Comparison of ENCODE assay signal across 1 cellular context in genomic region chr6:116680880-116681672, GRCh38.
TF ChIP-seq lines count a peak whose summit lies in the region.

Gene KPNA5 (plus strand): TSS chr6:116681211. CDS start chr6:116681335, 124 bp downstream.

TF ChIP-seq in HepG2, 621 proteins besides CTCF, POLR2A, EP300 and RAD21 (continued from another document and continues in another):
- TF ChIP-seq LRRFIP1 (CRISPR knock-in tag; conservative IDR thresholded peaks at IDR 0.05): no peak
- TF ChIP-seq NKX3-1 (CRISPR knock-in tag; IDR thresholded peaks at IDR 0.05): peak; percentile 81; the same call in 1 of the 2 replicates
- TF ChIP-seq NFIB (CRISPR knock-in tag; IDR thresholded peaks at IDR 0.05; ENCODE audit: borderline replicate concordance): no peak
- TF ChIP-seq CBX1 (IDR thresholded peaks at IDR 0.05; ENCODE audit: low read depth): peak; percentile 41
- 0 out of 2 replicates have a peak, but pooled peaks have one; percentile 43 for TF ChIP-seq SNAPC5 (CRISPR knock-in tag; IDR thresholded peaks at IDR 0.05; ENCODE audit: borderline replicate concordance)
- peak; percentile 97; the same call in 1 of the 2 replicates for TF ChIP-seq DMAP1 (CRISPR knock-in tag; IDR thresholded peaks at IDR 0.05)
- no peak; the same call in 1 of the 2 replicates for TF ChIP-seq ZSCAN9 (CRISPR knock-in tag; IDR thresholded peaks at IDR 0.05; ENCODE audit: borderline replicate concordance)
- TF ChIP-seq NR1H2 (CRISPR knock-in tag; IDR thresholded peaks at IDR 0.05; ENCODE audit: borderline replicate concordance, low read depth): no peak
- TF ChIP-seq SNAI1 (CRISPR knock-in tag; IDR thresholded peaks at IDR 0.05; ENCODE audit: borderline replicate concordance): peak; percentile 77; the same call in 1 of the 2 replicates
- TF ChIP-seq, protein P1, sequence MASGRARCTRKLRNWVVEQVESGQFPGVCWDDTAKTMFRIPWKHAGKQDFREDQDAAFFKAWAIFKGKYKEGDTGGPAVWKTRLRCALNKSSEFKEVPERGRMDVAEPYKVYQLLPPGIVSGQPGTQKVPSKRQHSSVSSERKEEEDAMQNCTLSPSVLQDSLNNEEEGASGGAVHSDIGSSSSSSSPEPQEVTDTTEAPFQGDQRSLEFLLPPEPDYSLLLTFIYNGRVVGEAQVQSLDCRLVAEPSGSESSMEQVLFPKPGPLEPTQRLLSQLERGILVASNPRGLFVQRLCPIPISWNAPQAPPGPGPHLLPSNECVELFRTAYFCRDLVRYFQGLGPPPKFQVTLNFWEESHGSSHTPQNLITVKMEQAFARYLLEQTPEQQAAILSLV (CRISPR knock-in tag; IDR thresholded peaks at IDR 0.05; ENCODE audit: borderline replicate concordance): peak; percentile 83
- TF ChIP-seq, protein P2, sequence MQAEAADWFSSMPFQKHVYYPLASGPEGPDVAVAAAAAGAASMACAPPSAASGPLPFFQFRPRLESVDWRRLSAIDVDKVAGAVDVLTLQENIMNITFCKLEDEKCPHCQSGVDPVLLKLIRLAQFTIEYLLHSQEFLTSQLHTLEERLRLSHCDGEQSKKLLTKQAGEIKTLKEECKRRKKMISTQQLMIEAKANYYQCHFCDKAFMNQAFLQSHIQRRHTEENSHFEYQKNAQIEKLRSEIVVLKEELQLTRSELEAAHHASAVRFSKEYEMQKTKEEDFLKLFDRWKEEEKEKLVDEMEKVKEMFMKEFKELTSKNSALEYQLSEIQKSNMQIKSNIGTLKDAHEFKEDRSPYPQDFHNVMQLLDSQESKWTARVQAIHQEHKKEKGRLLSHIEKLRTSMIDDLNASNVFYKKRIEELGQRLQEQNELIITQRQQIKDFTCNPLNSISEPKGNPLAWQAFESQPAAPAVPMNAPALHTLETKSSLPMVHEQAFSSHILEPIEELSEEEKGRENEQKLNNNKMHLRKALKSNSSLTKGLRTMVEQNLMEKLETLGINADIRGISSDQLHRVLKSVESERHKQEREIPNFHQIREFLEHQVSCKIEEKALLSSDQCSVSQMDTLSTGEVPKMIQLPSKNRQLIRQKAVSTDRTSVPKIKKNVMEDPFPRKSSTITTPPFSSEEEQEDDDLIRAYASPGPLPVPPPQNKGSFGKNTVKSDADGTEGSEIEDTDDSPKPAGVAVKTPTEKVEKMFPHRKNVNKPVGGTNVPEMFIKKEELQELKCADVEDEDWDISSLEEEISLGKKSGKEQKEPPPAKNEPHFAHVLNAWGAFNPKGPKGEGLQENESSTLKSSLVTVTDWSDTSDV (CRISPR knock-in tag; IDR thresholded peaks at IDR 0.05): 0 out of 2 replicates have a peak, but pooled peaks have one; percentile 37
- TF ChIP-seq, protein P3, sequence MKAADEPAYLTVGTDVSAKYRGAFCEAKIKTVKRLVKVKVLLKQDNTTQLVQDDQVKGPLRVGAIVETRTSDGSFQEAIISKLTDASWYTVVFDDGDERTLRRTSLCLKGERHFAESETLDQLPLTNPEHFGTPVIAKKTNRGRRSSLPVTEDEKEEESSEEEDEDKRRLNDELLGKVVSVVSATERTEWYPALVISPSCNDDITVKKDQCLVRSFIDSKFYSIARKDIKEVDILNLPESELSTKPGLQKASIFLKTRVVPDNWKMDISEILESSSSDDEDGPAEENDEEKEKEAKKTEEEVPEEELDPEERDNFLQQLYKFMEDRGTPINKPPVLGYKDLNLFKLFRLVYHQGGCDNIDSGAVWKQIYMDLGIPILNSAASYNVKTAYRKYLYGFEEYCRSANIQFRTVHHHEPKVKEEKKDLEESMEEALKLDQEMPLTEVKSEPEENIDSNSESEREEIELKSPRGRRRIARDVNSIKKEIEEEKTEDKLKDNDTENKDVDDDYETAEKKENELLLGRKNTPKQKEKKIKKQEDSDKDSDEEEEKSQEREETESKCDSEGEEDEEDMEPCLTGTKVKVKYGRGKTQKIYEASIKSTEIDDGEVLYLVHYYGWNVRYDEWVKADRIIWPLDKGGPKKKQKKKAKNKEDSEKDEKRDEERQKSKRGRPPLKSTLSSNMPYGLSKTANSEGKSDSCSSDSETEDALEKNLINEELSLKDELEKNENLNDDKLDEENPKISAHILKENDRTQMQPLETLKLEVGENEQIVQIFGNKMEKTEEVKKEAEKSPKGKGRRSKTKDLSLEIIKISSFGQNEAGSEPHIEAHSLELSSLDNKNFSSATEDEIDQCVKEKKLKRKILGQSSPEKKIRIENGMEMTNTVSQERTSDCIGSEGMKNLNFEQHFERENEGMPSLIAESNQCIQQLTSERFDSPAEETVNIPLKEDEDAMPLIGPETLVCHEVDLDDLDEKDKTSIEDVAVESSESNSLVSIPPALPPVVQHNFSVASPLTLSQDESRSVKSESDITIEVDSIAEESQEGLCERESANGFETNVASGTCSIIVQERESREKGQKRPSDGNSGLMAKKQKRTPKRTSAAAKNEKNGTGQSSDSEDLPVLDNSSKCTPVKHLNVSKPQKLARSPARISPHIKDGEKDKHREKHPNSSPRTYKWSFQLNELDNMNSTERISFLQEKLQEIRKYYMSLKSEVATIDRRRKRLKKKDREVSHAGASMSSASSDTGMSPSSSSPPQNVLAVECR (CRISPR knock-in tag; IDR thresholded peaks at IDR 0.05; ENCODE audit: borderline replicate concordance): peak; percentile 87
- TF ChIP-seq ZNF776 (CRISPR knock-in tag; IDR thresholded peaks at IDR 0.05): peak; percentile 43; the same call in 1 of the 2 replicates
- no peak; the same call in none of the 2 replicates for TF ChIP-seq EED (CRISPR knock-in tag; IDR thresholded peaks at IDR 0.05)
- no peak for TF ChIP-seq ARID2 (CRISPR knock-in tag; IDR thresholded peaks at IDR 0.05; ENCODE audit: borderline replicate concordance)
- TF ChIP-seq, protein P4, sequence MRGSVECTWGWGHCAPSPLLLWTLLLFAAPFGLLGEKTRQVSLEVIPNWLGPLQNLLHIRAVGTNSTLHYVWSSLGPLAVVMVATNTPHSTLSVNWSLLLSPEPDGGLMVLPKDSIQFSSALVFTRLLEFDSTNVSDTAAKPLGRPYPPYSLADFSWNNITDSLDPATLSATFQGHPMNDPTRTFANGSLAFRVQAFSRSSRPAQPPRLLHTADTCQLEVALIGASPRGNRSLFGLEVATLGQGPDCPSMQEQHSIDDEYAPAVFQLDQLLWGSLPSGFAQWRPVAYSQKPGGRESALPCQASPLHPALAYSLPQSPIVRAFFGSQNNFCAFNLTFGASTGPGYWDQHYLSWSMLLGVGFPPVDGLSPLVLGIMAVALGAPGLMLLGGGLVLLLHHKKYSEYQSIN (CRISPR knock-in tag; IDR thresholded peaks at IDR 0.05; ENCODE audit: borderline replicate concordance): no peak; the same call in 1 of the 2 replicates
- TF ChIP-seq SIX1 (CRISPR knock-in tag; IDR thresholded peaks at IDR 0.05; ENCODE audit: borderline replicate concordance): no peak
- TF ChIP-seq ZNF235 (CRISPR knock-in tag; IDR thresholded peaks at IDR 0.05; ENCODE audit: borderline replicate concordance): 0 out of 2 replicates have a peak, but pooled peaks have one; percentile 37
- no peak for TF ChIP-seq MAFK (conservative IDR thresholded peaks at IDR 0.05 in 1 of 2, IDR thresholded peaks at IDR 0.05 in 1 of 2; ENCODE audit: low read length in 2 of 2)
- peak; percentile 75; the same call in 2 of the 3 replicates for TF ChIP-seq MXI1 (IDR thresholded peaks at IDR 0.05; ENCODE audit: borderline replicate concordance, low read depth, low read length)
- TF ChIP-seq, protein P5, sequence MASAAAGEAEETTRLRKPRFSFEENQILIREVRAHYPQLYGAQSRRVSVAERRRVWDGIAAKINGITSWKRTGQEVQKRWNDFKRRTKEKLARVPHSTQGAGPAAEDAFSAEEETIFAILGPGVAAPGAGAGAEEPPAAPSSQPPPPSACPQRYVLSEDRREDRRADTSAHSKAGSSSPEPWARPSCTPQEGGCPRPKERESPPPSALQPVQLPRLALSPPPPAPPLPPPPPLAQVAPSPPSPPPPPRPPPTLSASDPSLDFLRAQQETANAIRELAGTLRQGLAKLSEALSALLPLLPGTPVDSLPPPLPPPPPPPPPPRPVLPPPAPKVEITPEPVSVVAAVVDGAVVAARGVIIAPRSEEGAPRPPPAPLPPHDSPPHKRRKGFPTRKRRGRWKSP (CRISPR knock-in tag; IDR thresholded peaks at IDR 0.05): peak; percentile 97
- peak; percentile 71 for TF ChIP-seq ZFY (CRISPR knock-in tag; IDR thresholded peaks at IDR 0.05)
- TF ChIP-seq, protein P6, sequence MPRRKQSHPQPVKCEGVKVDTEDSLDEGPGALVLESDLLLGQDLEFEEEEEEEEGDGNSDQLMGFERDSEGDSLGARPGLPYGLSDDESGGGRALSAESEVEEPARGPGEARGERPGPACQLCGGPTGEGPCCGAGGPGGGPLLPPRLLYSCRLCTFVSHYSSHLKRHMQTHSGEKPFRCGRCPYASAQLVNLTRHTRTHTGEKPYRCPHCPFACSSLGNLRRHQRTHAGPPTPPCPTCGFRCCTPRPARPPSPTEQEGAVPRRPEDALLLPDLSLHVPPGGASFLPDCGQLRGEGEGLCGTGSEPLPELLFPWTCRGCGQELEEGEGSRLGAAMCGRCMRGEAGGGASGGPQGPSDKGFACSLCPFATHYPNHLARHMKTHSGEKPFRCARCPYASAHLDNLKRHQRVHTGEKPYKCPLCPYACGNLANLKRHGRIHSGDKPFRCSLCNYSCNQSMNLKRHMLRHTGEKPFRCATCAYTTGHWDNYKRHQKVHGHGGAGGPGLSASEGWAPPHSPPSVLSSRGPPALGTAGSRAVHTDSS (CRISPR knock-in tag; conservative IDR thresholded peaks at IDR 0.05): no peak; the same call in 1 of the 2 replicates
- TF ChIP-seq MIXL1 (CRISPR knock-in tag; IDR thresholded peaks at IDR 0.05): no peak; the same call in 1 of the 2 replicates
- no peak for TF ChIP-seq NCOA1 (CRISPR knock-in tag; IDR thresholded peaks at IDR 0.05)
- TF ChIP-seq SCMH1 (CRISPR knock-in tag; IDR thresholded peaks at IDR 0.05; ENCODE audit: borderline replicate concordance): no peak
- no peak; the same call in 1 of the 2 replicates for TF ChIP-seq ZNF296 (CRISPR knock-in tag; conservative IDR thresholded peaks at IDR 0.05)
- TF ChIP-seq TBX2 (CRISPR knock-in tag; IDR thresholded peaks at IDR 0.05; ENCODE audit: borderline replicate concordance): peak; percentile 88
- TF ChIP-seq NCOR1 (IDR thresholded peaks at IDR 0.05; ENCODE audit: borderline replicate concordance, low read length): no peak
- TF ChIP-seq, protein P7, sequence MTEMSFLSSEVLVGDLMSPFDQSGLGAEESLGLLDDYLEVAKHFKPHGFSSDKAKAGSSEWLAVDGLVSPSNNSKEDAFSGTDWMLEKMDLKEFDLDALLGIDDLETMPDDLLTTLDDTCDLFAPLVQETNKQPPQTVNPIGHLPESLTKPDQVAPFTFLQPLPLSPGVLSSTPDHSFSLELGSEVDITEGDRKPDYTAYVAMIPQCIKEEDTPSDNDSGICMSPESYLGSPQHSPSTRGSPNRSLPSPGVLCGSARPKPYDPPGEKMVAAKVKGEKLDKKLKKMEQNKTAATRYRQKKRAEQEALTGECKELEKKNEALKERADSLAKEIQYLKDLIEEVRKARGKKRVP (CRISPR knock-in tag; IDR thresholded peaks at IDR 0.05): peak in 1 of 2 experiments; percentile 44; a peak in 2 of 4 replicates
- TF ChIP-seq ADNP (CRISPR knock-in tag; IDR thresholded peaks at IDR 0.05): 0 out of 2 replicates have a peak, but pooled peaks have one; percentile 25
- TF ChIP-seq NFATC3 (CRISPR knock-in tag; IDR thresholded peaks at IDR 0.05): peak; percentile 29; the same call in 1 of the 2 replicates
- no peak for TF ChIP-seq ELK4 (CRISPR knock-in tag; IDR thresholded peaks at IDR 0.05; ENCODE audit: borderline replicate concordance)
- TF ChIP-seq ZNF883 (CRISPR knock-in tag; IDR thresholded peaks at IDR 0.05; ENCODE audit: not compliant biosample characterization): peak; percentile 49
- no peak for TF ChIP-seq RCOR2 (CRISPR knock-in tag; IDR thresholded peaks at IDR 0.05)
- TF ChIP-seq SMAD9 (CRISPR knock-in tag; IDR thresholded peaks at IDR 0.05): peak; percentile 22; the same call in 1 of the 2 replicates
- TF ChIP-seq ZNF598 (CRISPR knock-in tag; IDR thresholded peaks at IDR 0.05; ENCODE audit: borderline replicate concordance): peak; percentile 100
- TF ChIP-seq, protein P8, sequence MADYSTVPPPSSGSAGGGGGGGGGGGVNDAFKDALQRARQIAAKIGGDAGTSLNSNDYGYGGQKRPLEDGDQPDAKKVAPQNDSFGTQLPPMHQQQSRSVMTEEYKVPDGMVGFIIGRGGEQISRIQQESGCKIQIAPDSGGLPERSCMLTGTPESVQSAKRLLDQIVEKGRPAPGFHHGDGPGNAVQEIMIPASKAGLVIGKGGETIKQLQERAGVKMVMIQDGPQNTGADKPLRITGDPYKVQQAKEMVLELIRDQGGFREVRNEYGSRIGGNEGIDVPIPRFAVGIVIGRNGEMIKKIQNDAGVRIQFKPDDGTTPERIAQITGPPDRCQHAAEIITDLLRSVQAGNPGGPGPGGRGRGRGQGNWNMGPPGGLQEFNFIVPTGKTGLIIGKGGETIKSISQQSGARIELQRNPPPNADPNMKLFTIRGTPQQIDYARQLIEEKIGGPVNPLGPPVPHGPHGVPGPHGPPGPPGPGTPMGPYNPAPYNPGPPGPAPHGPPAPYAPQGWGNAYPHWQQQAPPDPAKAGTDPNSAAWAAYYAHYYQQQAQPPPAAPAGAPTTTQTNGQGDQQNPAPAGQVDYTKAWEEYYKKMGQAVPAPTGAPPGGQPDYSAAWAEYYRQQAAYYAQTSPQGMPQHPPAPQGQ (CRISPR knock-in tag; IDR thresholded peaks at IDR 0.05; ENCODE audit: borderline replicate concordance): no peak
- no peak for TF ChIP-seq ZNF652 (CRISPR knock-in tag; IDR thresholded peaks at IDR 0.05; ENCODE audit: borderline replicate concordance, low read depth)
